In genomic region chr4:10007772-10008171, GRCh38 we compare ENCODE assay signal across 11 cellular contexts. TPM values are rescaled to one million over a fixed set of nuclear protein-coding genes. Genes with fewer than 3 reads are reported as not detected.
A peak's percentile ranks its signal among the peaks of the same experiment; 100 is the strongest.
DNase-seq lines count a peak whose midpoint lies in the region; ATAC-seq and TF ChIP-seq lines count a peak whose summit lies in the region.
"Had no signal": no experiment of that assay in that cellular context is flagged by ENCODE, and none has a peak within 500 bp of the region (broad histone marks: within the 10 kb centered on the region; RNA-seq: fewer than 3 reads in every experiment).

No MANE protein-coding gene starts in this region.

- no peaks in the 10 kb centered on the region for H3K9me3 Mint-ChIP-seq in HFFc6

- H3K36me3 ChIP-seq in esophagus (ENCODE audit: control insufficient read depth in 2 of 2, insufficient read depth in 2 of 2, low read length in 1 of 2), result no peaks in the 10 kb centered on the region
- H3K36me3 ChIP-seq: Peyer's patch had no signal

- TF ChIP-seq CTCF in GM12865 (IDR thresholded peaks at IDR 0.05; ENCODE audit: insufficient read depth, low read depth, low read length, missing control alignments) (no peak), HFFc6 (IDR thresholded peaks at IDR 0.05) (no peak)

- intact Hi-C loops in posterior vena cava (cut with DNase I), result no loop called here

- H3K27me3 ChIP-seq in esophagus (ENCODE audit: control insufficient read depth in 1 of 2, insufficient read depth in 2 of 2, low read length in 2 of 2), result no peaks in the 10 kb centered on the region
- H3K27me3 ChIP-seq: Peyer's patch had no signal

- ATAC-seq in GM19463 (IDR thresholded peaks at IDR 0.05; ENCODE audit: unreplicated experiment) (peak; percentile 37), HG03066 (IDR thresholded peaks at IDR 0.05; ENCODE audit: low read depth, unreplicated experiment) (peak; percentile 40)

- H3K9me3 ChIP-seq in esophagus (ENCODE audit: control insufficient read depth in 2 of 2, insufficient read depth in 1 of 2, low read depth in 1 of 2, low read length in 1 of 2), result no peaks in the 10 kb centered on the region
- H3K9me3 ChIP-seq: Peyer's patch had no signal

- 55 to 67% methylated on average over 4 of the region's 4 CpGs for WGBS in esophagus, 2 donors

- H3K4me3 ChIP-seq in GM12865 (ENCODE audit: low read depth, low read length) (peak overlapping the region; percentile 74), esophagus (ENCODE audit: low read depth in 1 of 2, low read length in 2 of 2) (no peak overlapping the region)
- H3K4me3 ChIP-seq: Peyer's patch had no signal

- peak overlapping the region; percentile 62 to 90 for H3K27ac ChIP-seq in esophagus (ENCODE audit: low read depth in 2 of 2, low read length in 1 of 2)

- DNase-seq in GM12865 (ENCODE audit: low read depth), result peak; percentile 83
- no peak for DNase-seq in posterior vena cava (ENCODE audit: low spot score)
- DNase-seq in NCI-H1694 (lab: John Stamatoyannopoulos, UW), result no peak
- no peak for DNase-seq in DMS53 (lab: John Stamatoyannopoulos, UW)
- no peak for DNase-seq in HFFc6
- DNase-seq: activated CD4-positive, alpha-beta T cell treated with anti-CD3 and anti-CD28 coated beads, Interleukin-2, amount 50 U/mL, for 1 hour; aorta; Peyer's patch had no signal

- H3K4me3 Mint-ChIP-seq in HFFc6, result no peak overlapping the region

- no peaks in the 10 kb centered on the region for H3K36me3 Mint-ChIP-seq in HFFc6 (ENCODE audit: low read depth)

- peaks cover 2 to 6% of the 10 kb centered on the region in 2 donors for H3K4me1 ChIP-seq in esophagus (ENCODE audit: control insufficient read depth in 2 of 2, insufficient read depth in 2 of 2, low read length in 1 of 2)

- peaks cover 26% of the 10 kb centered on the region for H3K4me1 Mint-ChIP-seq in HFFc6 (ENCODE audit: low read depth)

- peaks cover 2% of the 10 kb centered on the region for H3K27me3 Mint-ChIP-seq in HFFc6 (ENCODE audit: insufficient read depth)

- no peak overlapping the region for H3K27ac Mint-ChIP-seq in HFFc6

RNA-seq across cellular contexts. Expression of gene SLC2A9, which starts 13.5 kb away (rescaled TPM):
- 1 to 10 TPM; 4.1 to 5.8 TPM for polyA plus RNA-seq in esophagus
- total RNA-seq in posterior vena cava, result 10 to 100 TPM in 1 of 2 donors, 1 to 10 TPM in 1; 8.4 to 10.3 TPM
- 1 to 10 TPM; 1.3 to 2.0 (median 1.6) TPM for total RNA-seq in HFFc6 (2021; fragmentation: NEBNext Ultra II Directional; extraction: Animal tissue kit (Norgen Biotek cat#: 25700))
